18 cellular contexts compared by ENCODE assay signal in genomic region chr13:48188129-48188528, GRCh38.
"Had no signal": no experiment of that assay in that cellular context is flagged by ENCODE, and none has a peak within 500 bp of the region (broad histone marks: within the 10 kb centered on the region; RNA-seq: fewer than 3 reads in every experiment).

No MANE protein-coding gene starts in this region.

- H3K9me3 Mint-ChIP-seq: activated CD4-positive, alpha-beta T cell treated with anti-CD3 and anti-CD28 coated beads, Interleukin-2, amount 10 ng/mL, durations not matched to agents 24 days and 14 days; activated T-cell treated with anti-CD3 and anti-CD28 coated beads, Interleukin-2, amount 50 U/mL, for 4 hours; effector memory CD8-positive, alpha-beta T cell; nephron progenitor cell had no signal

- H3K27me3 ChIP-seq: esophagus squamous epithelium, tibial nerve had no signal

- H3K4me3 ChIP-seq: esophagus squamous epithelium, tibial nerve had no signal

- DNase-seq: activated CD4-positive, alpha-beta T cell treated with anti-CD3 and anti-CD28 coated beads, Interleukin-2, amount 10 ng/mL, durations not matched to agents 24 days and 14 days; activated CD4-positive, CD25-positive, alpha-beta regulatory T cell; activated CD8-positive, alpha-beta T cell treated with anti-CD3 and anti-CD28 coated beads, Interleukin-2, amount 10 ng/mL, durations not matched to agents 7 days and 5 days; activated effector memory CD4-positive, alpha-beta T cell treated with Interleukin-2 at 50 U/mL for 16 hours; activated naive CD4-positive, alpha-beta T cell treated with anti-CD3 and anti-CD28 coated beads, Interleukin-2, amount 50 U/mL, for 16 hours; activated T-cell treated with anti-CD3 and anti-CD28 coated beads, Interleukin-2, amount 50 U/mL, for 4 hours; effector memory CD8-positive, alpha-beta T cell; esophagus squamous epithelium; mesendoderm; nephron progenitor cell; nucleus accumbens; posterior cingulate gyrus; stimulated activated CD4-positive, alpha-beta T cell treated with anti-CD3 and anti-CD28 coated beads, Interleukin-12 subunit alpha, Interleukin-12 subunit beta, amount 100 ng/mL, for 4 hours; stimulated activated CD4-positive, alpha-beta T cell treated with anti-CD3 and anti-CD28 coated beads, Interleukin-1b, Interleukin-23, amount 100 ng/mL, for 48 hours; stimulated activated CD8-positive, alpha-beta memory T cell treated with anti-CD3 and anti-CD28 coated beads, Interleukin-4, amount 100 ng/mL, for 48 hours; stimulated activated naive CD4-positive, alpha-beta T cell treated with Interleukin-2 at 50 U/mL for 16 hours; substantia nigra had no signal

- H3K36me3 ChIP-seq: esophagus squamous epithelium, tibial nerve had no signal

- H3K4me3 Mint-ChIP-seq: activated CD4-positive, alpha-beta T cell treated with anti-CD3 and anti-CD28 coated beads, Interleukin-2, amount 10 ng/mL, durations not matched to agents 24 days and 14 days; activated CD8-positive, alpha-beta T cell treated with anti-CD3 and anti-CD28 coated beads, Interleukin-2, amount 10 ng/mL, durations not matched to agents 7 days and 5 days; activated T-cell treated with anti-CD3 and anti-CD28 coated beads, Interleukin-2, amount 50 U/mL, for 4 hours; effector memory CD8-positive, alpha-beta T cell; nephron progenitor cell had no signal

- H3K4me1 Mint-ChIP-seq: nephron progenitor cell had no signal

- H3K27ac ChIP-seq: esophagus squamous epithelium, tibial nerve had no signal

- H3K27me3 Mint-ChIP-seq: effector memory CD8-positive, alpha-beta T cell had no signal

- H3K27ac Mint-ChIP-seq: activated CD4-positive, alpha-beta T cell treated with anti-CD3 and anti-CD28 coated beads, Interleukin-2, amount 10 ng/mL, durations not matched to agents 24 days and 14 days; nephron progenitor cell had no signal

- H3K9me3 ChIP-seq: esophagus squamous epithelium, tibial nerve had no signal
